In genomic region chr18:50374753-50375391, GRCh38 we compare ENCODE assay signal across 8 cellular contexts. TPM values are rescaled to one million over a fixed set of nuclear protein-coding genes. Genes with fewer than 3 reads are reported as not detected.
DNase-seq lines count a peak whose midpoint lies in the region; ATAC-seq lines count a peak whose summit lies in the region.

TSS of gene SKA1 (plus strand) at chr18:50375046. CDS start at chr18:50375831, 785 bp downstream.

- H4K20me1 ChIP-seq in BLaER1 = no peaks in the 10 kb centered on the region

- peak within 1 kb of the TSS; percentile 91 for H3K4me3 Mint-ChIP-seq in activated CD4-positive, alpha-beta T cell treated with anti-CD3 and anti-CD28 coated beads, Interleukin-2, amount 10 ng/mL, durations not matched to agents 7 days and 5 days

- peak; percentile 94 for ATAC-seq in GM19328 (IDR thresholded peaks at IDR 0.05; ENCODE audit: unreplicated experiment)
- ATAC-seq in HG03520 (IDR thresholded peaks at IDR 0.05; ENCODE audit: unreplicated experiment) = peak; percentile 92
- peak; percentile 96 for ATAC-seq in left colon

- H3K4me1 ChIP-seq in BLaER1 = peaks cover 24% of the 10 kb centered on the region

- peaks cover under 1% of the 10 kb centered on the region for H3K9me3 Mint-ChIP-seq in activated CD4-positive, alpha-beta T cell treated with anti-CD3 and anti-CD28 coated beads, Interleukin-2, amount 10 ng/mL, durations not matched to agents 7 days and 5 days

- H3K4me3 ChIP-seq in BLaER1 = peak within 1 kb of the TSS; percentile 84

- peaks cover 19% of the 10 kb centered on the region for H3K9me3 ChIP-seq in BLaER1

- H3K36me3 ChIP-seq in BLaER1 = peaks cover 30% of the 10 kb centered on the region

- peaks cover under 1% of the 10 kb centered on the region for H3K27me3 Mint-ChIP-seq in activated CD4-positive, alpha-beta T cell treated with anti-CD3 and anti-CD28 coated beads, Interleukin-2, amount 10 ng/mL, durations not matched to agents 7 days and 5 days

- peak within 1 kb of the TSS; percentile 86 for H3K4me2 ChIP-seq in BLaER1

- POLR2A ChIA-PET in activated CD4-positive, alpha-beta T cell treated with anti-CD3 and anti-CD28 coated beads, Interleukin-2, amount 10 ng/mL, durations not matched to agents 7 days and 5 days (lab: Charles Lee) = no interaction called here

- peak within 1 kb of the TSS; percentile 79 for H3K9ac ChIP-seq in BLaER1

- H3K27ac Mint-ChIP-seq in activated CD4-positive, alpha-beta T cell treated with anti-CD3 and anti-CD28 coated beads, Interleukin-2, amount 10 ng/mL, durations not matched to agents 7 days and 5 days = peak within 1 kb of the TSS; percentile 94

- CTCF ChIA-PET in activated CD4-positive, alpha-beta T cell treated with anti-CD3 and anti-CD28 coated beads, Interleukin-2, amount 10 ng/mL, durations not matched to agents 7 days and 5 days (lab: Charles Lee) = interaction anchor here (0.7 to 2.5 kb wide), 5 partner anchors 10 to 179 kb away, joined by 3 to 11 read pairs (median 3); no protein-coding TSS in a partner anchor

- no peaks in the 10 kb centered on the region for H3K27me3 ChIP-seq in BLaER1

- DNase-seq in NCI-H69 (lab: John Stamatoyannopoulos, UW) (peak; percentile 99), cortex of kidney (lab: John Stamatoyannopoulos, UW) (peak; percentile 29), left colon (peak; percentile 91 to 96)
- peak; percentile 92 for DNase-seq in activated CD4-positive, alpha-beta T cell treated with anti-CD3 and anti-CD28 coated beads, Interleukin-2, amount 10 ng/mL, durations not matched to agents 7 days and 5 days
- DNase-seq in stimulated activated CD4-positive, alpha-beta T cell treated with anti-CD3 and anti-CD28 coated beads, Interleukin-1b, Interleukin-23, amount 100 ng/mL, for 48 hours = peak; percentile 93

- intact Hi-C loops in left colon (cut with DNase I, micrococcal nuclease) = no loop called here

- H3K36me3 Mint-ChIP-seq in activated CD4-positive, alpha-beta T cell treated with anti-CD3 and anti-CD28 coated beads, Interleukin-2, amount 10 ng/mL, durations not matched to agents 7 days and 5 days (ENCODE audit: low read depth) = peaks cover 13% of the 10 kb centered on the region

- peaks cover 28% of the 10 kb centered on the region for H3K4me1 Mint-ChIP-seq in activated CD4-positive, alpha-beta T cell treated with anti-CD3 and anti-CD28 coated beads, Interleukin-2, amount 10 ng/mL, durations not matched to agents 7 days and 5 days

- H3K27ac ChIP-seq in BLaER1 = peak within 1 kb of the TSS; percentile 79

RNA-seq across cellular contexts. Expression of gene SKA1, which starts in this region (rescaled TPM):
- total RNA-seq in activated CD4-positive, alpha-beta T cell treated with anti-CD3 and anti-CD28 coated beads, Interleukin-2, amount 10 ng/mL, durations not matched to agents 7 days and 5 days = 10 to 100 TPM; 44.1 to 51.4 TPM
- total RNA-seq in left colon = 1 to 10 TPM; 1.0 to 3.8 TPM

Comparison
In these comparisons a context has a peak if more than half of its experiments do, and no peak if none do; other contexts are left out.
1. Peak in every context shown above with its lines: DNase-seq, ATAC-seq, H3K4me3 ChIP-seq and H3K27ac ChIP-seq.
2. RNA of gene SKA1 (total RNA-seq): 44.1 to 51.4 TPM in activated CD4-positive, alpha-beta T cell treated with anti-CD3 and anti-CD28 coated beads, Interleukin-2, amount 10 ng/mL, durations not matched to agents 7 days and 5 days; 1.0 to 3.8 TPM in left colon; every median in the first group is over 4 times any median in the second.
3. DNase-seq: peak in every context shown above with its lines; median percentile 99 in NCI-H69; 94 in left colon; 93 in stimulated activated CD4-positive, alpha-beta T cell treated with anti-CD3 and anti-CD28 coated beads, Interleukin-1b, Interleukin-23, amount 100 ng/mL, for 48 hours; 92 in activated CD4-positive, alpha-beta T cell treated with anti-CD3 and anti-CD28 coated beads, Interleukin-2, amount 10 ng/mL, durations not matched to agents 7 days and 5 days; 29 in cortex of kidney.